Comparison of ENCODE assay signal across 16 cellular contexts in the genomic region with DNA sequence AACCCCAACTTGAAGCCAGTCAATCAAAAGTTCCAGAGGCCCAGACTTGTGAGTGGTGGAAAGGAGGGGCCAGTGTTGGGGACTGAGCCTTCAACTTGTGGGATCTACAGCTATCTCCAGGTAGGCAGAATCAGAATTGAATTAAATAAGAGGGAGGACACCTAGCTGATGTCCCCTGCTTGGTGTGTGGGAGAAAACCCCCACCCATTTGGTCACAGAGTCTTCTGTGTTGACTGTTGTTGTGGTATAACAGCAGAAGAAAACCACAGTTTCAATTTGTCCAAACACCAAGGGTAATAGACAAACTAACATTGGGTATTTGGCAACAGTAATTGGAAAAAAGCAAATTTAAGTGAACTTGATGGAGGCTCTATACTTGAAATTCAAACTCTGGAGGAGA. TPM values are rescaled to one million over a fixed set of nuclear protein-coding genes. Genes with fewer than 3 reads are reported as not detected.
DNase-seq lines count a peak whose midpoint lies in the region; ATAC-seq and TF ChIP-seq lines count a peak whose summit lies in the region.
"Had no signal": no experiment of that assay in that cellular context is flagged by ENCODE, and none has a peak within 500 bp of the region (broad histone marks: within the 10 kb centered on the region; RNA-seq: fewer than 3 reads in every experiment).

No MANE protein-coding gene starts in this region.

- H3K36me3 Mint-ChIP-seq in activated CD4-positive, alpha-beta T cell treated with anti-CD3 and anti-CD28 coated beads for 36 hours (ENCODE audit: low read depth): no peaks in the 10 kb centered on the region
- H3K36me3 Mint-ChIP-seq in activated naive CD8-positive, alpha-beta T cell: peaks cover 2% of the 10 kb centered on the region
- no peaks in the 10 kb centered on the region for H3K36me3 Mint-ChIP-seq in activated naive CD8-positive, alpha-beta T cell treated with anti-CD3 and anti-CD28 coated beads, Interleukin-2, amount 50 U/mL, for 24 hours (ENCODE audit: low read depth)
- no peaks in the 10 kb centered on the region for H3K36me3 Mint-ChIP-seq in activated T-helper 17 cell treated with anti-CD3 and anti-CD28 coated beads, Interleukin-2, amount 50 U/mL, for 72 hours (ENCODE audit: low read depth)
- no peaks in the 10 kb centered on the region for H3K36me3 Mint-ChIP-seq in natural killer cell

- H3K9me3 Mint-ChIP-seq in activated CD4-positive, alpha-beta T cell treated with anti-CD3 and anti-CD28 coated beads for 36 hours (ENCODE audit: low read depth): no peaks in the 10 kb centered on the region
- H3K9me3 Mint-ChIP-seq in activated naive CD8-positive, alpha-beta T cell (ENCODE audit: low read depth): no peaks in the 10 kb centered on the region
- no peaks in the 10 kb centered on the region for H3K9me3 Mint-ChIP-seq in activated naive CD8-positive, alpha-beta T cell treated with anti-CD3 and anti-CD28 coated beads, Interleukin-2, amount 50 U/mL, for 24 hours
- H3K9me3 Mint-ChIP-seq in activated T-helper 17 cell treated with anti-CD3 and anti-CD28 coated beads, Interleukin-2, amount 50 U/mL, for 72 hours: no peaks in the 10 kb centered on the region
- no peaks in the 10 kb centered on the region for H3K9me3 Mint-ChIP-seq in natural killer cell
- H3K9me3 Mint-ChIP-seq: CD4-positive, alpha-beta T cell; HFFc6 had no signal

- POLR2A ChIA-PET in activated CD4-positive, alpha-beta T cell treated with anti-CD3 and anti-CD28 coated beads for 36 hours (lab: Charles Lee): no interaction called here

- CTCF ChIA-PET in activated CD4-positive, alpha-beta T cell treated with anti-CD3 and anti-CD28 coated beads for 36 hours (lab: Charles Lee): interaction anchor here (0.6 kb wide), 1 partner anchor 57 kb away, joined by 3 read pairs; no protein-coding TSS in a partner anchor

- H3K4me3 Mint-ChIP-seq in activated CD4-positive, alpha-beta T cell treated with anti-CD3 and anti-CD28 coated beads for 36 hours: no peak overlapping the region
- H3K4me3 Mint-ChIP-seq in activated naive CD8-positive, alpha-beta T cell: no peak overlapping the region
- no peak overlapping the region for H3K4me3 Mint-ChIP-seq in activated naive CD8-positive, alpha-beta T cell treated with anti-CD3 and anti-CD28 coated beads, Interleukin-2, amount 50 U/mL, for 24 hours
- no peak overlapping the region for H3K4me3 Mint-ChIP-seq in activated T-helper 17 cell treated with anti-CD3 and anti-CD28 coated beads, Interleukin-2, amount 50 U/mL, for 72 hours
- no peak overlapping the region for H3K4me3 Mint-ChIP-seq in natural killer cell
- H3K4me3 Mint-ChIP-seq: CD4-positive, alpha-beta T cell; HFFc6 had no signal

- DNase-seq in activated CD4-positive, alpha-beta T cell treated with anti-CD3 and anti-CD28 coated beads for 36 hours: no peak
- DNase-seq in activated CD4-positive, alpha-beta T cell treated with anti-CD3 and anti-CD28 coated beads, Interleukin-2, amount 50 U/mL, for 4 hours: no peak
- no peak for DNase-seq in activated naive CD8-positive, alpha-beta T cell treated with anti-CD3 and anti-CD28 coated beads, Interleukin-2, amount 50 U/mL, for 24 hours
- no peak for DNase-seq in natural killer cell
- no peak for DNase-seq in HuH-7 (ENCODE audit: low spot score)
- DNase-seq in kidney tubule cell (ENCODE audit: low spot score): no peak
- DNase-seq: AML-193; Caco-2; CD4-positive, alpha-beta T cell; GOT3; H7; HFFc6 had no signal

- peaks cover 14% of the 10 kb centered on the region for H3K4me1 Mint-ChIP-seq in activated CD4-positive, alpha-beta T cell treated with anti-CD3 and anti-CD28 coated beads for 36 hours
- H3K4me1 Mint-ChIP-seq in activated naive CD8-positive, alpha-beta T cell (ENCODE audit: low read depth): peaks cover 16% of the 10 kb centered on the region
- peaks cover 20% of the 10 kb centered on the region for H3K4me1 Mint-ChIP-seq in activated naive CD8-positive, alpha-beta T cell treated with anti-CD3 and anti-CD28 coated beads, Interleukin-2, amount 50 U/mL, for 24 hours
- H3K4me1 Mint-ChIP-seq in activated T-helper 17 cell treated with anti-CD3 and anti-CD28 coated beads, Interleukin-2, amount 50 U/mL, for 72 hours: peaks cover 12% of the 10 kb centered on the region
- peaks cover 22 to 28% of the 10 kb centered on the region in 2 donors for H3K4me1 Mint-ChIP-seq in natural killer cell

- peak overlapping the region; percentile 10 for H3K27ac Mint-ChIP-seq in activated CD4-positive, alpha-beta T cell treated with anti-CD3 and anti-CD28 coated beads for 36 hours
- peak overlapping the region; percentile 16 for H3K27ac Mint-ChIP-seq in activated naive CD8-positive, alpha-beta T cell
- H3K27ac Mint-ChIP-seq in activated naive CD8-positive, alpha-beta T cell treated with anti-CD3 and anti-CD28 coated beads, Interleukin-2, amount 50 U/mL, for 24 hours: no peak overlapping the region
- peak overlapping the region; percentile 8 for H3K27ac Mint-ChIP-seq in activated T-helper 17 cell treated with anti-CD3 and anti-CD28 coated beads, Interleukin-2, amount 50 U/mL, for 72 hours
- peak overlapping the region; percentile 25 to 68 for H3K27ac Mint-ChIP-seq in natural killer cell
- H3K27ac Mint-ChIP-seq: CD4-positive, alpha-beta T cell; HFFc6 had no signal

- TF ChIP-seq CTCF in natural killer cell (IDR thresholded peaks at IDR 0.05): no peak

- intact Hi-C loops in activated CD4-positive, alpha-beta T cell treated with anti-CD3 and anti-CD28 coated beads for 36 hours (cut with DNase I, micrococcal nuclease): loop anchor here in 1 of 2 experiments (10.0 kb wide), 1 partner anchor 149 kb away; a partner anchor contains a TSS
- intact Hi-C loops in natural killer cell (cut with micrococcal nuclease): loop anchor here (10.0 kb wide), 2 partner anchors 119 to 341 kb away; a partner anchor contains a TSS

- ATAC-seq in activated CD4-positive, alpha-beta T cell treated with anti-CD3 and anti-CD28 coated beads for 36 hours: no peak
- no peak for ATAC-seq in activated naive CD8-positive, alpha-beta T cell treated with anti-CD3 and anti-CD28 coated beads, Interleukin-2, amount 50 U/mL, for 24 hours
- ATAC-seq in activated T-helper 17 cell treated with anti-CD3 and anti-CD28 coated beads, Interleukin-2, amount 50 U/mL, for 72 hours (replicated peaks): no peak
- no peak for ATAC-seq in natural killer cell
- ATAC-seq: A549, HCT116 had no signal

- no peaks in the 10 kb centered on the region for H3K27me3 Mint-ChIP-seq in activated CD4-positive, alpha-beta T cell treated with anti-CD3 and anti-CD28 coated beads for 36 hours
- H3K27me3 Mint-ChIP-seq in activated naive CD8-positive, alpha-beta T cell: no peaks in the 10 kb centered on the region
- H3K27me3 Mint-ChIP-seq in activated naive CD8-positive, alpha-beta T cell treated with anti-CD3 and anti-CD28 coated beads, Interleukin-2, amount 50 U/mL, for 24 hours: no peaks in the 10 kb centered on the region
- H3K27me3 Mint-ChIP-seq in activated T-helper 17 cell treated with anti-CD3 and anti-CD28 coated beads, Interleukin-2, amount 50 U/mL, for 72 hours: no peaks in the 10 kb centered on the region
- H3K27me3 Mint-ChIP-seq in natural killer cell (ENCODE audit: low read depth in 2 of 2): no peaks in the 10 kb centered on the region
- H3K27me3 Mint-ChIP-seq: CD4-positive, alpha-beta T cell had no signal

RNA-seq across cellular contexts. Expression of a gene that starts 3.4 kb away (rescaled TPM):
- 10 to 100 TPM; 28.1 to 36.4 TPM for total RNA-seq in activated CD4-positive, alpha-beta T cell treated with anti-CD3 and anti-CD28 coated beads for 36 hours
- total RNA-seq in activated T-helper 17 cell treated with anti-CD3 and anti-CD28 coated beads, Interleukin-2, amount 50 U/mL, for 72 hours: 10 to 100 TPM; 23.7 to 36.3 TPM
- total RNA-seq in natural killer cell: 10 to 100 TPM; 51.7 to 71.5 (median 52.6) TPM
